ENCODE assay signal across 11 cellular contexts in the genomic region with DNA sequence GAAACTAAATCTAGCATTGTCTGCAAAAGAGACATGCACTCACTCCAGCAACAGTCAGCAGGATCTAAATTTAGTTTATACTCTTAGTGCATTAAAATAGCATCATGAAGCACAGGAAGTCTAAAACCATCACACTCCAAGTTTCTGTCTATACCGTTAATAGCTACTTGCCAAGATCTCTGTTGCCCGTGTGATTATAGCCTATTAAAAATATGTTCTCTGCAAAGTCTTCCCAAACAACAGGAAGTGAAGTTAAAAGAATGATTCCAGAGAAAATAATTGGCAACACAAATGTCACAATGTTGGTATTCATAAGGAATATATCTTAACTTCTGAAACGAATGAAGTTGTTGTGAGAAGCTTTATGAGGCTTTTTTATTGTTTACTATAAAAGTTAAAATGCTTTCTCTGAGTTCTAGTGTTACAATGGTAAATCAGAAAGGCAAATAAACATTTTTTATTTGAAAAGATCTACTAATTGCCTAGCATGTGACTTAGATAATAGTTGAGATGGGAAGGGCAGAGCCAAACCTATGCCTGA.
A peak's percentile ranks its signal among the peaks of the same experiment; 100 is the strongest.
DNase-seq lines count a peak whose midpoint lies in the region; ATAC-seq and TF ChIP-seq lines count a peak whose summit lies in the region.
"Had no signal": no experiment of that assay in that cellular context is flagged by ENCODE, and none has a peak within 500 bp of the region (broad histone marks: within the 10 kb centered on the region; RNA-seq: fewer than 3 reads in every experiment).

No MANE protein-coding gene starts in this region.

- ATAC-seq in GM18870 (IDR thresholded peaks at IDR 0.05; ENCODE audit: unreplicated experiment) (no peak), left colon (no peak)
- ATAC-seq: naive thymus-derived CD4-positive, alpha-beta T cell had no signal

- WGBS in prostate gland = 3% methylated on average over 3 of the region's 3 CpGs

- peak overlapping the region; percentile 45 for H2AFZ ChIP-seq in KMS-11 (ENCODE audit: low read depth)

- no peak overlapping the region for H3K9ac ChIP-seq in KMS-11

- intact Hi-C loops in dorsolateral prefrontal cortex (cut with DNase I) = no loop called here
- intact Hi-C loops in prostate gland (cut with DNase I) = no loop called here
- intact Hi-C loops in left colon (cut with DNase I, micrococcal nuclease) = no loop called here

- H3K9me3 ChIP-seq in prostate gland = no peaks in the 10 kb centered on the region

- H3K36me3 ChIP-seq in KMS-11 (ENCODE audit: insufficient read depth) (no peaks in the 10 kb centered on the region), prostate gland (no peaks in the 10 kb centered on the region)

- TF ChIP-seq POLR2A in prostate gland (IDR thresholded peaks at IDR 0.05) = no peak

- H3K27ac ChIP-seq in KMS-11 = peak overlapping the region; percentile 52
- peak overlapping the region in 41 of 59 donors; percentile 1 to 82 (median 51) for H3K27ac ChIP-seq in dorsolateral prefrontal cortex
- peak overlapping the region in 1 of 2 donors; percentile 12 for H3K27ac ChIP-seq in prostate gland

- TF ChIP-seq CTCF in KMS-11 (conservative IDR thresholded peaks at IDR 0.05; ENCODE audit: low read depth, low read length) (no peak), dorsolateral prefrontal cortex (IDR thresholded peaks at IDR 0.05 in 54 of 56, conservative IDR thresholded peaks at IDR 0.05 in 2 of 56; ENCODE audit: low read depth in 1 of 56, partially characterized antibody in 56 of 56) (no peak), prostate gland (IDR thresholded peaks at IDR 0.05) (no peak)

- H3K79me2 ChIP-seq in KMS-11 (ENCODE audit: insufficient read depth, low read depth) = no peaks in the 10 kb centered on the region

- no peaks in the 10 kb centered on the region for H4K20me1 ChIP-seq in KMS-11 (ENCODE audit: insufficient read depth)

- H3K4me1 ChIP-seq in KMS-11 (ENCODE audit: low read depth, poor library complexity, severe bottlenecking) (peaks cover 60% of the 10 kb centered on the region), prostate gland (replicated peaks) (no peaks in the 10 kb centered on the region)

- H3K4me2 ChIP-seq in KMS-11 = peak overlapping the region; percentile 69

- no peaks in the 10 kb centered on the region for H3K27me3 ChIP-seq in KMS-11 (ENCODE audit: insufficient read depth, low read depth)
- H3K27me3 ChIP-seq in dorsolateral prefrontal cortex = no peaks in the 10 kb centered on the region
- no peaks in the 10 kb centered on the region for H3K27me3 ChIP-seq in prostate gland (replicated peaks; ENCODE audit: insufficient read depth)

- DNase-seq in GM04504 (ENCODE audit: low read depth) = peak; percentile 32
- no peak for DNase-seq in dorsolateral prefrontal cortex
- DNase-seq in prostate gland (ENCODE audit: low spot score) = peak; percentile 32
- DNase-seq in mucosa of gallbladder (ENCODE audit: low spot score) = no peak
- DNase-seq in left colon = no peak
- DNase-seq in stimulated activated CD4-positive, alpha-beta T cell treated with anti-CD3 and anti-CD28 coated beads, Interleukin-2, amount 100 ng/mL, for 48 hours = no peak
- DNase-seq: naive thymus-derived CD4-positive, alpha-beta T cell; NCI-H82; T-helper 2 cell had no signal

- H3K4me3 ChIP-seq in KMS-11 (IDR thresholded peaks at IDR 0.05; ENCODE audit: insufficient read depth, low read depth, low read length) = no peak overlapping the region
- no peak overlapping the region for H3K4me3 ChIP-seq in dorsolateral prefrontal cortex
- no peak overlapping the region for H3K4me3 ChIP-seq in prostate gland

Comparison
In these comparisons a context has a peak if more than half of its experiments do, and no peak if none do; other contexts are left out.
1. DNase-seq: peak in GM04504 (single experiment) and prostate gland (single experiment); none in dorsolateral prefrontal cortex (0 of 10), mucosa of gallbladder (single experiment), left colon (0 of 2) and stimulated activated CD4-positive, alpha-beta T cell treated with anti-CD3 and anti-CD28 coated beads, Interleukin-2, amount 100 ng/mL, for 48 hours (0 of 2).